27 cellular contexts compared by ENCODE assay signal in genomic region chr4:174746710-174747109, GRCh38.
"Had no signal": no experiment of that assay in that cellular context is flagged by ENCODE, and none has a peak within 500 bp of the region (broad histone marks: within the 10 kb centered on the region; RNA-seq: fewer than 3 reads in every experiment).

No MANE protein-coding gene starts in this region.

- DNase-seq: colonic mucosa; cortex of kidney; dermis blood vessel endothelial cell; dorsolateral prefrontal cortex; effector CD4-positive, alpha-beta T cell; effector CD8-positive, alpha-beta T cell; effector memory CD4-positive, alpha-beta T cell; effector memory CD8-positive, alpha-beta T cell; endodermal cell; erythroblast; esophagus squamous epithelium; foreskin fibroblast; foreskin keratinocyte; foreskin melanocyte; gastrocnemius medialis; glutamatergic neuron; heart left ventricle; heart right ventricle had no signal

- H3K9me3 ChIP-seq: colonic mucosa, esophagus muscularis mucosa, gastrocnemius medialis, gastroesophageal sphincter had no signal

- H3K27me3 ChIP-seq: colonic mucosa, esophagus squamous epithelium, foreskin keratinocyte, gastrocnemius medialis, gastroesophageal sphincter, heart left ventricle had no signal

- H3K27ac ChIP-seq: colonic mucosa, coronary artery, dorsolateral prefrontal cortex, epithelial cell of prostate, esophagus muscularis mucosa, esophagus squamous epithelium, foreskin keratinocyte, gastrocnemius medialis, gastroesophageal sphincter, heart left ventricle, heart right ventricle had no signal

- H3K4me1 ChIP-seq: colonic mucosa, esophagus muscularis mucosa, esophagus squamous epithelium, foreskin keratinocyte, gastrocnemius medialis, gastroesophageal sphincter, heart left ventricle, heart right ventricle had no signal

- ATAC-seq: effector memory CD8-positive, alpha-beta T cell; esophagus mucosa; foreskin keratinocyte; gastrocnemius medialis; gastroesophageal sphincter; heart left ventricle; heart right ventricle had no signal

- H3K36me3 ChIP-seq: colonic mucosa, esophagus muscularis mucosa, esophagus squamous epithelium, gastrocnemius medialis, gastroesophageal sphincter, heart left ventricle, heart right ventricle had no signal

- FAIRE-seq: colon, endometrium, endothelial cell of umbilical vein, frontal cortex had no signal

- H3K4me3 ChIP-seq: colonic mucosa, coronary artery, dorsolateral prefrontal cortex, esophagus muscularis mucosa, esophagus squamous epithelium, gastrocnemius medialis, gastroesophageal sphincter, heart left ventricle, heart right ventricle had no signal
